1 cellular context compared by ENCODE assay signal in genomic region chr19:45506991-45507863, GRCh38.
TF ChIP-seq lines count a peak whose summit lies in the region.

VASP (plus strand) TSS chr19:45507479; CDS start chr19:45507772, 293 bp downstream.

TF ChIP-seq in HCT116, 20 proteins besides CTCF, POLR2A, EP300 and RAD21 (continued from another document):
- TF ChIP-seq CEBPB (IDR thresholded peaks at IDR 0.05; ENCODE audit: low read depth) (no peak), EZH2 (IDR thresholded peaks at IDR 0.05) (no peak), EGR1 (IDR thresholded peaks at IDR 0.05; ENCODE audit: low read depth) (peak; percentile 83), SIN3A (IDR thresholded peaks at IDR 0.05; ENCODE audit: low read depth) (peak; percentile 94; the same call in 1 of the 2 replicates), YY1 (IDR thresholded peaks at IDR 0.05; ENCODE audit: extremely low read depth, insufficient replicate concordance, low read depth, low read length) (peak; percentile 68), ZBTB33 (IDR thresholded peaks at IDR 0.05; ENCODE audit: extremely low read depth, insufficient replicate concordance, low read length) (no peak), ZNF274 (IDR thresholded peaks at IDR 0.05; ENCODE audit: low read depth, low read length) (no peak), FOSL1 (IDR thresholded peaks at IDR 0.05; ENCODE audit: low read depth) (no peak), POLR2AphosphoS5 (IDR thresholded peaks at IDR 0.05; ENCODE audit: low read depth, low read length) (peak; percentile 98)
- TF ChIP-seq, protein P1, sequence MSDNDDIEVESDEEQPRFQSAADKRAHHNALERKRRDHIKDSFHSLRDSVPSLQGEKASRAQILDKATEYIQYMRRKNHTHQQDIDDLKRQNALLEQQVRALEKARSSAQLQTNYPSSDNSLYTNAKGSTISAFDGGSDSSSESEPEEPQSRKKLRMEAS (IDR thresholded peaks at IDR 0.05), result peak; percentile 94
